25 cellular contexts compared by ENCODE assay signal in the genomic region with DNA sequence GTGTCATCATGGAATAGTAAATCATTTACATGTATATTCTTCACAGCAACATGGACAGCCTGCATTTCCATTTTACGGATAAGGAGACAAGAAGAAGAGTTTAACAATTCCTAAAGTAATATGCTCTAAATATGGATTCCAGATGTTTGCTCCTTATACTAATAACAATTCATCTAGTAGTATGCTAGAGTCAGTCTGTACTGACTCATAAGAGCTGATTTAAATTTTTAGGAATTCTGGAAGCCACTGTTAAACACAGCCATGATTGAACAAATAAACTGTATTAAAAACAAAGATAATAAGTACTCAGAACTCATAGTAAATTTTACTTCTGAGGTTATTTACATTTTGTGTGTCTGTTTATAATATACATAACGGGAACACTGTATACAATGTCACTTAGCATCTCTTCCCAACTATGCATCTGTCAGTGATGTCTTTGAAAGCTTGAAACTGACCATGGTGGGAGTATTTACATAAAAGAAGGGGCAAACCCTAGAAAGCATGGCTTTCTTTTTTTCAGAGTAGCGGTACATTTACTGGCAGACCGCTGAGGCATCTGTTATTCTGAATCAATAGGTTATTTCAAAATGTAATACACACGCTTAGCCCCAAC. TPM values are rescaled to one million over a fixed set of nuclear protein-coding genes. Genes with fewer than 3 reads are reported as not detected.
DNase-seq lines count a peak whose midpoint lies in the region; ATAC-seq and TF ChIP-seq lines count a peak whose summit lies in the region.
"Had no signal": no experiment of that assay in that cellular context is flagged by ENCODE, and none has a peak within 500 bp of the region (broad histone marks: within the 10 kb centered on the region; RNA-seq: fewer than 3 reads in every experiment).

No MANE protein-coding gene starts in this region.

- peak; percentile 92 for ATAC-seq in IMR-90 (ENCODE audit: low read depth)
- ATAC-seq in activated T-helper 17 cell treated with anti-CD3 and anti-CD28 coated beads, Interleukin-2, amount 50 U/mL, for 72 hours (replicated peaks) = no peak
- no peak for ATAC-seq in HG02588 (IDR thresholded peaks at IDR 0.05; ENCODE audit: unreplicated experiment)
- no peak for ATAC-seq in T-cell (replicated peaks in 1 of 4)

- no peak for TF ChIP-seq POLR2A in IMR-90 (IDR thresholded peaks at IDR 0.05; ENCODE audit: low read depth, low read length)
- TF ChIP-seq POLR2A in sigmoid colon (IDR thresholded peaks at IDR 0.05) = no peak

- no peak overlapping the region for H3K23ac ChIP-seq in IMR-90 (ENCODE audit: low read depth, low read length)

- H3K9me3 ChIP-seq in IMR-90 (ENCODE audit: control insufficient read depth, insufficient read depth, low read length) (no peaks in the 10 kb centered on the region), sigmoid colon (no peaks in the 10 kb centered on the region)
- H3K9me3 ChIP-seq: Caco-2, SJSA1 had no signal

- no peak for TF ChIP-seq RAD21 in IMR-90 (IDR thresholded peaks at IDR 0.05; ENCODE audit: low read length)

- no peak overlapping the region for H4K8ac ChIP-seq in IMR-90 (ENCODE audit: low read depth in 2 of 2, low read length in 2 of 2)

- H3K14ac ChIP-seq in IMR-90 (replicated peaks; ENCODE audit: low read depth, low read length) = no peak overlapping the region

- peaks cover 19 to 34% of the 10 kb centered on the region in 2 experiments for H3K79me1 ChIP-seq in IMR-90 (ENCODE audit: low read depth in 1 of 2, low read length in 2 of 2)

- H4K20me1 ChIP-seq in IMR-90 (ENCODE audit: insufficient read depth, low read length) = peaks cover 15% of the 10 kb centered on the region; the same call in 1 of the 2 replicates

- TSS peak; percentile 19 for BruUV-seq in IMR-90 (replicated peaks; lab: Mats Ljungman, UMichigan)

- H3K9me3 Mint-ChIP-seq in activated T-helper 17 cell treated with anti-CD3 and anti-CD28 coated beads, Interleukin-2, amount 50 U/mL, for 72 hours = no peaks in the 10 kb centered on the region
- no peaks in the 10 kb centered on the region for H3K9me3 Mint-ChIP-seq in T-cell

- no peak overlapping the region for H2AFZ ChIP-seq in IMR-90 (replicated peaks; ENCODE audit: low read length, poor library complexity)

- H3K36me3 ChIP-seq in IMR-90 (ENCODE audit: control insufficient read depth, insufficient read depth, low read length) = peaks cover 6% of the 10 kb centered on the region
- peaks cover 0 to 48% (median 7%) of the 10 kb centered on the region in 4 donors for H3K36me3 ChIP-seq in sigmoid colon

- H4K91ac ChIP-seq in IMR-90 (ENCODE audit: insufficient read depth, low read depth, low read length) = no peak overlapping the region

- H2BK5ac ChIP-seq in IMR-90 (ENCODE audit: low read depth, low read length, poor library complexity, severe bottlenecking) = peak overlapping the region; percentile 20

- intact Hi-C loops in IMR-90 (cut with micrococcal nuclease) (loop anchor here (5.0 kb wide), 1 partner anchor 47 kb away; no protein-coding TSS in a partner anchor), sigmoid colon (cut with DNase I) (no loop called here)

- H2BK15ac ChIP-seq in IMR-90 (ENCODE audit: low read depth, low read length) = no peak overlapping the region

- TF ChIP-seq CTCF in IMR-90 (conservative IDR thresholded peaks at IDR 0.05; ENCODE audit: low read depth, low read length) = no peak
- no peak for TF ChIP-seq CTCF in sigmoid colon (IDR thresholded peaks at IDR 0.05)

- H4K5ac ChIP-seq in IMR-90 (ENCODE audit: low read depth, low read length) = no peak overlapping the region

- in situ Hi-C loops in IMR-90 (cut with MboI; ENCODE audit: low sequenced_read_pairs) = no loop called here

- H3K56ac ChIP-seq in IMR-90 (ENCODE audit: extremely low read depth, insufficient read depth, low read length) = no peak overlapping the region

- no peak overlapping the region; the same call in 1 of the 2 replicates for H3K18ac ChIP-seq in IMR-90 (ENCODE audit: low read depth, low read length)

- no peaks in the 10 kb centered on the region for H3K4me1 Mint-ChIP-seq in activated T-helper 17 cell treated with anti-CD3 and anti-CD28 coated beads, Interleukin-2, amount 50 U/mL, for 72 hours
- peaks cover 9 to 14% (median 10%) of the 10 kb centered on the region in 3 donors for H3K4me1 Mint-ChIP-seq in T-cell

- no peaks in the 10 kb centered on the region for H3K27me3 Mint-ChIP-seq in activated T-helper 17 cell treated with anti-CD3 and anti-CD28 coated beads, Interleukin-2, amount 50 U/mL, for 72 hours
- no peaks in the 10 kb centered on the region for H3K27me3 Mint-ChIP-seq in T-cell
- H3K27me3 Mint-ChIP-seq: CD4-positive, alpha-beta memory T cell had no signal

- peak overlapping the region; percentile 75 for H3K4me2 ChIP-seq in IMR-90 (ENCODE audit: low read depth, low read length)

- H3K4me3 ChIP-seq in IMR-90 (ENCODE audit: insufficient read depth, low read depth, low read length) (no peak overlapping the region), sigmoid colon (no peak overlapping the region)
- H3K4me3 ChIP-seq: BLaER1 treated with 17β-estradiol and CSF1 and Interleukin-3, amounts not matched to agents 10 nM and 100 nM; SJSA1 had no signal

- H3K4me1 ChIP-seq in IMR-90 (ENCODE audit: control insufficient read depth, insufficient read depth, low read length) (peaks cover 7% of the 10 kb centered on the region), sigmoid colon (no peaks in the 10 kb centered on the region)
- H3K4me1 ChIP-seq: Caco-2, SJSA1 had no signal

- peaks cover 88% of the 10 kb centered on the region for H3K36me3 Mint-ChIP-seq in activated T-helper 17 cell treated with anti-CD3 and anti-CD28 coated beads, Interleukin-2, amount 50 U/mL, for 72 hours (ENCODE audit: low read depth)
- H3K36me3 Mint-ChIP-seq in T-cell = peaks cover 57% of the 10 kb centered on the region

- no peaks in the 10 kb centered on the region for H3K27me3 ChIP-seq in IMR-90 (ENCODE audit: control insufficient read depth, insufficient read depth, low read length)
- H3K27me3 ChIP-seq in sigmoid colon = no peaks in the 10 kb centered on the region
- H3K27me3 ChIP-seq: BLaER1 treated with 17β-estradiol and CSF1 and Interleukin-3, amounts not matched to agents 10 nM and 100 nM; SJSA1 had no signal

- no peak overlapping the region for H3K4me3 Mint-ChIP-seq in activated T-helper 17 cell treated with anti-CD3 and anti-CD28 coated beads, Interleukin-2, amount 50 U/mL, for 72 hours
- H3K4me3 Mint-ChIP-seq in T-cell = no peak overlapping the region
- H3K4me3 Mint-ChIP-seq: CD4-positive, alpha-beta memory T cell had no signal

- H2BK120ac ChIP-seq in IMR-90 (ENCODE audit: low read depth, low read length) = no peak overlapping the region

- DNase-seq in EH (ENCODE audit: low read depth) (peak; percentile 6), IMR-90 (peak; percentile 83), fibroblast of gingiva (ENCODE audit: low read depth) (peak; percentile 49), sigmoid colon (no peak), T-cell (no peak)
- DNase-seq: Caco-2; CD4-positive, alpha-beta memory T cell; GF-D8; KG1; MM.1S; NCI-H1048; NCI-H1417 treated with DMSO at 0.1 percent for 48 hours; NCI-H187; NCI-H2081 treated with DMSO at 0.1 percent for 48 hours; NCI-H2171; NCI-H226; NCI-H510A; NCI-H69; Right ventricle myocardium superior; RPMI8226; T-helper 1 cell had no signal

- no peak overlapping the region for H3K4ac ChIP-seq in IMR-90 (ENCODE audit: low read depth, low read length)

- H2BK20ac ChIP-seq in IMR-90 (ENCODE audit: low read depth, low read length) = no peak overlapping the region

- no peak for TF ChIP-seq EP300 in sigmoid colon (IDR thresholded peaks at IDR 0.05)

- POLR2A ChIA-PET in IMR-90 (lab: Charles Lee; ENCODE audit: unreplicated experiment) (no interaction called here), T-cell (lab: Charles Lee) (interaction anchor here (0.6 to 0.7 kb wide), 2 partner anchors 13 to 745 kb away, joined by 3 to 6 read pairs; no protein-coding TSS in a partner anchor)

- dilution Hi-C loops in IMR-90 (cut with HindIII; ENCODE audit: low sequenced_read_pairs, unreplicated experiment) = no loop called here

- peaks cover 11% of the 10 kb centered on the region; the same call in 1 of the 2 replicates for H3K9me1 ChIP-seq in IMR-90 (ENCODE audit: insufficient read depth, low read length)

- no CpG with 5 or more reads among the region's 5 CpGs for WGBS in IMR-90 (ENCODE audit: extremely low coverage in 2 of 2, insufficient read length in 1 of 2), 2 experiments
- WGBS in sigmoid colon, 2 donors = 91 to 94% methylated on average over 5 of the region's 5 CpGs

- H3K27ac ChIP-seq in IMR-90 (ENCODE audit: insufficient read depth, low read length) (no peak overlapping the region; the same call in 1 of the 2 replicates), sigmoid colon (no peak overlapping the region)
- H3K27ac ChIP-seq: BLaER1 treated with 17β-estradiol and CSF1 and Interleukin-3, amounts not matched to agents 10 nM and 100 nM; SJSA1 had no signal

- H2AK9ac ChIP-seq in IMR-90 (replicated peaks; ENCODE audit: low read depth, low read length, poor library complexity) = no peak overlapping the region

- H3K27ac Mint-ChIP-seq in activated T-helper 17 cell treated with anti-CD3 and anti-CD28 coated beads, Interleukin-2, amount 50 U/mL, for 72 hours = no peak overlapping the region
- H3K27ac Mint-ChIP-seq in T-cell = no peak overlapping the region
- H3K27ac Mint-ChIP-seq: CD4-positive, alpha-beta memory T cell had no signal

- CTCF ChIA-PET in IMR-90 (lab: Yijun Ruan, JAX) = interaction anchor here (1.7 kb wide), 1 partner anchor 13 kb away, joined by 5 read pairs; the partner anchor contains the start of gene ZC3H13
- CTCF ChIA-PET in T-cell (lab: Charles Lee) = interaction anchor here in 1 of 2 donors (0.6 kb wide), 1 partner anchor 13 kb away, joined by 3 read pairs; the partner anchor contains the start of gene ZC3H13

- H2AK5ac ChIP-seq in IMR-90 (ENCODE audit: low read depth, low read length) = no peak overlapping the region

- no peak overlapping the region for H3K9ac ChIP-seq in IMR-90 (ENCODE audit: low read depth, low read length)
- H3K9ac ChIP-seq: BLaER1 treated with 17β-estradiol and CSF1 and Interleukin-3, amounts not matched to agents 10 nM and 100 nM had no signal

TF ChIP-seq in IMR-90, 13 proteins besides CTCF, POLR2A, EP300 and RAD21 (continues in another document):
- no peak for TF ChIP-seq CHD1 (IDR thresholded peaks at IDR 0.05; ENCODE audit: low read depth, low read length)

RNA-seq across cellular contexts. Expression of gene ZC3H13, which starts 13.0 kb away (rescaled TPM):
- total RNA-seq in IMR-90 (2012; rRNA removed) (10.8 and 16.1 TPM in 2 replicates), sigmoid colon (10 to 100 TPM; 30.9 to 45.3 (median 36.8) TPM), T-cell (10 to 100 TPM; 41.9 to 61.5 (median 58.4) TPM)
- polyA plus RNA-seq in IMR-90 (2012; rRNA removed) (6.3 and 7.7 TPM in 2 replicates), sigmoid colon (10 to 100 TPM in 1 of 3 donors, 1 to 10 TPM in 2; 5.8 to 13.3 (median 9.0) TPM)
- 0.99 and 1.5 TPM in 2 replicates for polyA plus RNA-seq in IMR-90 (2012; cell fraction: cytosol; rRNA removed)
- 1.6 and 8.0 TPM in 2 replicates for polyA plus RNA-seq in IMR-90 (2012; cell fraction: nucleus; rRNA removed; ENCODE audit: low replicate concordance)
- 10 to 100 TPM; 33.4 to 46.9 TPM for total RNA-seq in activated T-helper 17 cell treated with anti-CD3 and anti-CD28 coated beads, Interleukin-2, amount 50 U/mL, for 72 hours

Comparison
In these comparisons a context has a peak if more than half of its experiments do, and no peak if none do; other contexts are left out.
1. DNase-seq: peak in EH (single experiment), IMR-90 (single experiment) and fibroblast of gingiva (single experiment); none in sigmoid colon (single experiment) and T-cell (0 of 34).